In the genomic region with DNA sequence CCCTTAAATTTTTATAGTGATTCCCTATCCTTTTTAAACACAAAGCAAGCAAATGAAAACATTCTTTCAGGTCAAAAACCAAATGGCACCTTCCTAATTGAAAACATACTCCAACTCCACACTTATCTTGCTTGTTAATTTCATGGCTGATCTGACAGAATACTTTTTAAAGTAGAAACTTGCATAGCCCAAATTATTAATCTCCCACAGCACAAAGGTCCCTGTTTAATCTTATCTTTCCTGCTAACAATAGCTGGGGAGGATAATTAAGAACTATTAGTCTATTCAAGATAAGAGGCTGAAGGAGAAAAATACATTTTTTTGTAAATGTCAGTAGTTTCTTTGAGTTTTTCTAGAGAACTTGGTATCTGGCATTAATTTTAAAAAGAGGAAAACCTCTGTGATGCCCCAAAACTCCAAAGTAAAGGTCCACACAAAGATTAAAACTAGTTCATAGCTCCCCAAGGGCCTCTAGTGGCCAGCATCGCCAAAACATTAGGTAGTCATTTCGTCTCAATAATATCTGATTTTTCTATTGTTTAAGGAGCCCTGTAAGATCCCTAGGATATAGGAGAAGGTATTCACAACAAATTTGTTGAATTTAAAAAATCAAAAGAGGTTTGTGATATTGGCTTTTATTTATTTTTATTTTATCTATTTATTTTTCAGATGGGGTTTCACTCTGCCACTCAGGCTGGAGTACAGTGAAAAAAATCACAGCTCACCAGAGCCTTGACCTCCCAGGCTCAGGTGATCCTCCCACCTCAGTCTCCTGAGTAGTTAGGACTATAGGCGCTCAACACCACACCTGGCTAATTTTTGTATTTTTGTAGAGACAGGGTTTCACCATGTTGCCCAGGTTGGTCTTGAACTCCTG, we compare ENCODE assay signal across 8 cellular contexts. TPM values are rescaled to one million over a fixed set of nuclear protein-coding genes. Genes with fewer than 3 reads are reported as not detected.
DNase-seq lines count a peak whose midpoint lies in the region; ATAC-seq, FAIRE-seq and TF ChIP-seq lines count a peak whose summit lies in the region.

No MANE protein-coding gene starts in this region.

- WGBS in right lobe of liver (ENCODE audit: insufficient coverage, low coverage, low lambda C conversion rate, missing lambda C conversion rate), result 5% methylated on average over 2 of the region's 3 CpGs
- 37 to 39% methylated on average over 3 of the region's 3 CpGs for WGBS in thyroid gland, 2 donors

- H3K36me3 ChIP-seq in right lobe of liver, result no peaks in the 10 kb centered on the region
- no peaks in the 10 kb centered on the region for H3K36me3 ChIP-seq in thyroid gland

- TF ChIP-seq POLR2A in right lobe of liver (IDR thresholded peaks at IDR 0.05) (no peak), thyroid gland (IDR thresholded peaks at IDR 0.05) (no peak)

- H3K4me3 ChIP-seq in right lobe of liver (no peak overlapping the region), thyroid gland (replicated peaks in 1 of 3) (no peak overlapping the region)

- H3K27ac ChIP-seq in right lobe of liver (no peak overlapping the region), thyroid gland (no peak overlapping the region)

- TF ChIP-seq CTCF in D721Med (IDR thresholded peaks at IDR 0.05; ENCODE audit: insufficient read depth, missing control alignments) (peak; percentile 62), right lobe of liver (IDR thresholded peaks at IDR 0.05) (peak; percentile 59 to 73 (median 66)), thyroid gland (IDR thresholded peaks at IDR 0.05) (peak in 4 of 6 experiments; percentile 60 to 76 (median 71))

- H3K4me1 ChIP-seq in right lobe of liver (no peaks in the 10 kb centered on the region), thyroid gland (peaks cover 0 to 30% of the 10 kb centered on the region in 2 donors)

- POLR2A ChIA-PET in HEK293T (lab: Yijun Ruan, JAX), result interaction anchor here (0.8 to 3.8 kb wide), 3 partner anchors 10 to 175 kb away, joined by 3 to 21 read pairs (median 3); a partner anchor contains a TSS

- H3K27me3 ChIP-seq in right lobe of liver (no peaks in the 10 kb centered on the region), thyroid gland (no peaks in the 10 kb centered on the region)

- DNase-seq in D721Med (ENCODE audit: insufficient read length, low spot score), result no peak
- DNase-seq in HEK293T (ENCODE audit: extremely low spot score), result peak; percentile 33
- peak; percentile 34 for DNase-seq in SW480 (ENCODE audit: low spot score)
- peak; percentile 78 for DNase-seq in cerebellar cortex (ENCODE audit: low spot score)
- DNase-seq in right lobe of liver, result no peak
- DNase-seq in thyroid gland, result peak; percentile 39 to 52
- DNase-seq in HPDE6-E6E7 (ENCODE audit: extremely low spot score), result no peak

- H3K9me3 ChIP-seq in right lobe of liver (no peaks in the 10 kb centered on the region), thyroid gland (no peaks in the 10 kb centered on the region)

- peak; percentile 58 to 76 (median 68) for ATAC-seq in right lobe of liver
- no peak for ATAC-seq in GM21515 (IDR thresholded peaks at IDR 0.05; ENCODE audit: unreplicated experiment)

- intact Hi-C loops in right lobe of liver (cut with DNase I) (loop anchor here in 1 of 2 donors (10.0 kb wide), 1 partner anchor 318 kb away; no protein-coding TSS in a partner anchor), thyroid gland (cut with DNase I) (loop anchor here (10.0 kb wide), 1 partner anchor 288 kb away; no protein-coding TSS in a partner anchor)

- FAIRE-seq in D721Med (lab: Jason Lieb, UNC), result no peak

- CTCF ChIA-PET in HEK293T (lab: Yijun Ruan, JAX), result interaction anchor here (0.6 to 3.3 kb wide), 8 partner anchors 11 to 324 kb away, joined by 3 to 20 read pairs (median 4); a partner anchor contains a TSS

TF ChIP-seq in HEK293T, 16 proteins besides CTCF, POLR2A, EP300 and RAD21:
- TF ChIP-seq CTBP1 (IDR thresholded peaks at IDR 0.05; ENCODE audit: borderline replicate concordance), result no peak
- TF ChIP-seq L3MBTL2 (conservative IDR thresholded peaks at IDR 0.05), result no peak
- TF ChIP-seq FOXK2 (IDR thresholded peaks at IDR 0.05), result no peak
- TF ChIP-seq SP1 (IDR thresholded peaks at IDR 0.05), result no peak
- no peak for TF ChIP-seq NFRKB (IDR thresholded peaks at IDR 0.05)
- TF ChIP-seq, protein P1, sequence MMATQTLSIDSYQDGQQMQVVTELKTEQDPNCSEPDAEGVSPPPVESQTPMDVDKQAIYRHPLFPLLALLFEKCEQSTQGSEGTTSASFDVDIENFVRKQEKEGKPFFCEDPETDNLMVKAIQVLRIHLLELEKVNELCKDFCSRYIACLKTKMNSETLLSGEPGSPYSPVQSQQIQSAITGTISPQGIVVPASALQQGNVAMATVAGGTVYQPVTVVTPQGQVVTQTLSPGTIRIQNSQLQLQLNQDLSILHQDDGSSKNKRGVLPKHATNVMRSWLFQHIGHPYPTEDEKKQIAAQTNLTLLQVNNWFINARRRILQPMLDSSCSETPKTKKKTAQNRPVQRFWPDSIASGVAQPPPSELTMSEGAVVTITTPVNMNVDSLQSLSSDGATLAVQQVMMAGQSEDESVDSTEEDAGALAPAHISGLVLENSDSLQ (IDR thresholded peaks at IDR 0.05), result no peak
- no peak for TF ChIP-seq SUZ12 (IDR thresholded peaks at IDR 0.05)
- no peak for TF ChIP-seq HDGF (IDR thresholded peaks at IDR 0.05; ENCODE audit: borderline replicate concordance)
- no peak for TF ChIP-seq ARNT (IDR thresholded peaks at IDR 0.05)
- no peak for TF ChIP-seq LEF1 (IDR thresholded peaks at IDR 0.05; ENCODE audit: borderline replicate concordance)
- no peak for TF ChIP-seq FOXA1 (IDR thresholded peaks at IDR 0.05)
- no peak for TF ChIP-seq TARDBP (IDR thresholded peaks at IDR 0.05)
- no peak for TF ChIP-seq FOXM1 (IDR thresholded peaks at IDR 0.05; ENCODE audit: borderline replicate concordance)
- no peak for TF ChIP-seq BHLHE40 (IDR thresholded peaks at IDR 0.05; ENCODE audit: borderline replicate concordance)
- TF ChIP-seq ELF4 (IDR thresholded peaks at IDR 0.05), result no peak
- no peak for TF ChIP-seq ZNF384 (IDR thresholded peaks at IDR 0.05)

RNA-seq across cellular contexts. Expression of a gene that starts 14.7 kb away (rescaled TPM):
- 1 to 10 TPM in 5 of 6 experiments, under 1 TPM in 1; 0.93 to 4.5 (median 3.7) TPM for total RNA-seq in right lobe of liver
- 1 to 10 TPM; 2.6 to 9.4 (median 3.8) TPM for total RNA-seq in thyroid gland

RNA-seq across cellular contexts. Expression of a gene that starts 15.0 kb away (rescaled TPM):
- total RNA-seq in right lobe of liver (1 to 10 TPM; 2.7 to 8.6 (median 4.9) TPM), thyroid gland (10 to 100 TPM; 11.1 to 19.2 (median 16.7) TPM)

RNA-seq across cellular contexts. Expression of a gene that starts 15.0 kb away (rescaled TPM):
- total RNA-seq in right lobe of liver, result 1 to 10 TPM; 2.2 to 6.0 (median 3.2) TPM
- total RNA-seq in thyroid gland, result 10 to 100 TPM in 3 of 4 donors, 1 to 10 TPM in 1; 9.0 to 14.6 (median 11.5) TPM

RNA-seq across cellular contexts. Expression of a gene that starts 48.4 kb away (rescaled TPM):
- total RNA-seq in right lobe of liver, result 100 to 1,000 TPM in 2 of 6 experiments, 10 to 100 TPM in 4; 58.6 to 116 (median 68.7) TPM
- total RNA-seq in thyroid gland, result 10 to 100 TPM; 12.3 to 41.3 (median 31.8) TPM

RNA-seq across cellular contexts. Expression of a gene that starts 55.5 kb away (rescaled TPM):
- total RNA-seq in right lobe of liver (1 to 10 TPM; 2.8 to 6.0 (median 4.1) TPM), thyroid gland (1 to 10 TPM; 5.1 to 9.6 (median 8.7) TPM)

Comparison
In these comparisons a context has a peak if more than half of its experiments do, and no peak if none do; other contexts are left out.
1. DNase-seq: peak in HEK293T (single experiment), SW480 (single experiment), cerebellar cortex (single experiment) and thyroid gland (2 of 2); none in D721Med (single experiment), right lobe of liver (0 of 3) and HPDE6-E6E7 (single experiment).
2. Peak in every context shown above with its lines, with median percentiles within 50 percentile points of each other: CTCF ChIP-seq.